17 cellular contexts compared by ENCODE assay signal in the genomic region with DNA sequence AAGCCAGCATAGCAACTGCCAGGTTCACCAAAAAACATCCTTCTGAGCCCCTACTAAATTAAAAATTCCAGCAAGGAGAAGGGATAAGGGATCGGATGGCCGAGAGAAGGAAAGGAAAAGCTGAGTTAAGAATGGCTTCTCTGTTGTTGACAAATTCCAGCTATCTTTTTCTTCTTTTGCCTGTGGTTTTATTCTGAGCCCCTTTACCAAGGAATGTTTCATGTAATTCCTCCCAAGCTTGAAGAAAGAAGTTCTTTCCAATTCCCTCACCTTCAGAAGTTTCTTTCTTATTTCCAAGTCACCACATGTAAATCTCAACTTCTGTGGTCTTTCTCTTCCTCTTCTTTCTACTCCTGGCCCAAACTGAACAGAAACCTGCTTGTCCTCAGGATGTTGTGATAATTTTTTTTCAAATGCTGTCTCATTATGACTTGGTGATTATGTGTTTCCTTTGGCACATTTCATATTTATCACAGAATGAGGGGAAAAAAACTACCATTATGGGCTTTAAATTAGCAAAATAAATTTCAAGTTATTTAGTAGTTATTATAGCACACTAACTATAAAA.
"Had no signal": no experiment of that assay in that cellular context is flagged by ENCODE, and none has a peak within 500 bp of the region (broad histone marks: within the 10 kb centered on the region; RNA-seq: fewer than 3 reads in every experiment).

No MANE protein-coding gene starts in this region.

- H3K4me1 Mint-ChIP-seq: activated naive CD8-positive, alpha-beta T cell treated with anti-CD3 and anti-CD28 coated beads, Interleukin-2, amount 50 U/mL, for 24 hours had no signal

- H3K36me3 ChIP-seq: right atrium auricular region had no signal

- H3K27me3 ChIP-seq: esophagus squamous epithelium, right atrium auricular region, tibial artery had no signal

- ATAC-seq: activated naive CD8-positive, alpha-beta T cell treated with anti-CD3 and anti-CD28 coated beads, Interleukin-2, amount 50 U/mL, for 24 hours; left ventricle myocardium superior; natural killer cell treated with Interleukin-12 subunit alpha and Interleukin-12 subunit beta and Interleukin-15 and Interleukin-18, amount 100 ng/mL, for 72 hours had no signal

- H3K9me3 Mint-ChIP-seq: activated naive CD8-positive, alpha-beta T cell treated with anti-CD3 and anti-CD28 coated beads, Interleukin-2, amount 50 U/mL, for 24 hours; natural killer cell treated with Interleukin-12 subunit alpha and Interleukin-12 subunit beta and Interleukin-15 and Interleukin-18, amount 100 ng/mL, for 72 hours had no signal

- DNase-seq: activated CD4-positive, CD25-positive, alpha-beta regulatory T cell treated with anti-CD3 and anti-CD28 coated beads, Interleukin-2, amount 50 U/mL, for 72 hours; activated naive CD4-positive, alpha-beta T cell; activated naive CD8-positive, alpha-beta T cell treated with anti-CD3 and anti-CD28 coated beads, Interleukin-2, amount 50 U/mL, for 24 hours; esophagus squamous epithelium; glutamatergic neuron; kidney glomerular epithelial cell; left ventricle myocardium superior; mesenchymal stem cell; nucleus accumbens; stimulated activated CD4-positive, alpha-beta T cell treated with anti-CD3 and anti-CD28 coated beads, Interleukin-15, amount 100 ng/mL, for 24 hours; stimulated activated CD4-positive, alpha-beta T cell treated with anti-CD3 and anti-CD28 coated beads, Interleukin-4, amount 100 ng/mL, for 24 hours; stimulated activated naive CD4-positive, alpha-beta T cell; T-helper 9 cell; tibial artery had no signal

- H3K4me1 ChIP-seq: tibial artery had no signal

- H3K4me3 ChIP-seq: esophagus squamous epithelium, right atrium auricular region, tibial artery had no signal

- H3K9me3 ChIP-seq: esophagus squamous epithelium, right atrium auricular region, tibial artery had no signal

- H3K36me3 Mint-ChIP-seq: natural killer cell treated with Interleukin-12 subunit alpha and Interleukin-12 subunit beta and Interleukin-15 and Interleukin-18, amount 100 ng/mL, for 72 hours had no signal

- H3K27ac ChIP-seq: right atrium auricular region, tibial artery had no signal

- FAIRE-seq: endometrium had no signal

- H3K27ac Mint-ChIP-seq: activated naive CD8-positive, alpha-beta T cell treated with anti-CD3 and anti-CD28 coated beads, Interleukin-2, amount 50 U/mL, for 24 hours; natural killer cell treated with Interleukin-12 subunit alpha and Interleukin-12 subunit beta and Interleukin-15 and Interleukin-18, amount 100 ng/mL, for 72 hours had no signal

- H3K4me3 Mint-ChIP-seq: activated naive CD8-positive, alpha-beta T cell treated with anti-CD3 and anti-CD28 coated beads, Interleukin-2, amount 50 U/mL, for 24 hours; natural killer cell treated with Interleukin-12 subunit alpha and Interleukin-12 subunit beta and Interleukin-15 and Interleukin-18, amount 100 ng/mL, for 72 hours had no signal
